ENCODE assay signal across 8 cellular contexts in genomic region chr21:45975017-45975595, GRCh38. TPM values are rescaled to one million over a fixed set of nuclear protein-coding genes. Genes with fewer than 3 reads are reported as not detected.
DNase-seq lines count a peak whose midpoint lies in the region; ATAC-seq and TF ChIP-seq lines count a peak whose summit lies in the region.

No MANE protein-coding gene starts in this region.

- ATAC-seq in heart right ventricle (peak in 7 of 8 donors; percentile 4 to 48 (median 23)), HG03108 (IDR thresholded peaks at IDR 0.05; ENCODE audit: unreplicated experiment) (no peak), HG03139 (IDR thresholded peaks at IDR 0.05; ENCODE audit: unreplicated experiment) (no peak), HG03045 (IDR thresholded peaks at IDR 0.05; ENCODE audit: unreplicated experiment) (no peak)

- H3K79me2 ChIP-seq in parathyroid adenoma: no peaks in the 10 kb centered on the region

- peak overlapping the region in 5 of 8 donors; percentile 13 to 58 (median 38) for H3K4me3 Mint-ChIP-seq in CD4-positive, alpha-beta memory T cell

- peak overlapping the region in 1 of 7 donors; percentile 29 for H3K27ac Mint-ChIP-seq in CD4-positive, alpha-beta memory T cell

- H3K4me2 ChIP-seq in parathyroid adenoma (ENCODE audit: low read length): no peak overlapping the region

- no peaks in the 10 kb centered on the region for H3K9me3 Mint-ChIP-seq in CD4-positive, alpha-beta memory T cell

- TF ChIP-seq CTCF in heart right ventricle (IDR thresholded peaks at IDR 0.05): no peak
- no peak for TF ChIP-seq CTCF in parathyroid adenoma (IDR thresholded peaks at IDR 0.05)

- no peak overlapping the region for H3K27ac ChIP-seq in CD4-positive, alpha-beta memory T cell (ENCODE audit: low read depth, low read length)
- H3K27ac ChIP-seq in heart right ventricle (peak overlapping the region; percentile 93 to 99 (median 97)), parathyroid adenoma (no peak overlapping the region)

- no peaks in the 10 kb centered on the region for H3K9me3 ChIP-seq in CD4-positive, alpha-beta memory T cell (ENCODE audit: control insufficient read depth in 1 of 2, low read length in 2 of 2)
- H3K9me3 ChIP-seq in heart right ventricle: no peaks in the 10 kb centered on the region
- H3K9me3 ChIP-seq in parathyroid adenoma (ENCODE audit: control insufficient read depth, low read length): no peaks in the 10 kb centered on the region

- peaks cover 3 to 30% (median 8%) of the 10 kb centered on the region in 4 donors for H3K4me1 Mint-ChIP-seq in CD4-positive, alpha-beta memory T cell

- POLR2A ChIA-PET in CD4-positive, alpha-beta memory T cell (lab: Charles Lee; ENCODE audit: partially characterized antibody): no interaction called here

- H3K9ac ChIP-seq in parathyroid adenoma: no peak overlapping the region

- 41 to 47% methylated on average over 30 of the region's 30 CpGs for WGBS in heart right ventricle, 2 donors

- no peak overlapping the region for H3K4me3 ChIP-seq in CD4-positive, alpha-beta memory T cell (ENCODE audit: low read length in 2 of 2)
- H3K4me3 ChIP-seq in heart right ventricle (peak overlapping the region in 9 of 10 donors; percentile 34 to 62 (median 56)), parathyroid adenoma (ENCODE audit: low read depth, low read length) (no peak overlapping the region)

- no peak for DNase-seq in CD4-positive, alpha-beta memory T cell
- DNase-seq in SW480 (ENCODE audit: low spot score) (peak; percentile 82), heart right ventricle (peak; percentile 76 to 77), SIG-M5 treated with dmso at 0.1 percent for 504 hours (lab: John Stamatoyannopoulos, UW; ENCODE audit: unreplicated experiment) (no peak)

- no peaks in the 10 kb centered on the region for H3K36me3 Mint-ChIP-seq in CD4-positive, alpha-beta memory T cell

- intact Hi-C loops in CD4-positive, alpha-beta memory T cell (cut with micrococcal nuclease): loop anchor here (10.0 kb wide), 2 partner anchors 310 to 350 kb away; partner anchors contain the start of genes C21orf58, MCM3AP, PCNT and YBEY
- intact Hi-C loops in heart right ventricle (cut with DNase I): loop anchor here in 3 of 10 donors (10.0 kb wide), 3 partner anchors 120 to 480 kb away; partner anchors contain the start of genes COL6A2 (in 1 of the 3) and DIP2A (in 1 of the 3)

- H3K27me3 Mint-ChIP-seq in CD4-positive, alpha-beta memory T cell: peaks cover 9 to 16% of the 10 kb centered on the region in 2 donors

- H3K27me3 ChIP-seq in CD4-positive, alpha-beta memory T cell (ENCODE audit: insufficient read depth, low read length): peaks cover 35% of the 10 kb centered on the region
- peaks cover 0 to 54% (median 0%) of the 10 kb centered on the region in 7 donors for H3K27me3 ChIP-seq in heart right ventricle
- H3K27me3 ChIP-seq in parathyroid adenoma (ENCODE audit: control insufficient read depth, insufficient read depth, low read length): no peaks in the 10 kb centered on the region

- H2AFZ ChIP-seq in parathyroid adenoma: peak overlapping the region; percentile 11

- H3K4me1 ChIP-seq in CD4-positive, alpha-beta memory T cell (ENCODE audit: insufficient read depth, low read length): peaks cover 40% of the 10 kb centered on the region
- H3K4me1 ChIP-seq in heart right ventricle (peaks cover 21 to 79% (median 63%) of the 10 kb centered on the region in 9 donors), parathyroid adenoma (no peaks in the 10 kb centered on the region)

- no peaks in the 10 kb centered on the region for H3K36me3 ChIP-seq in CD4-positive, alpha-beta memory T cell (ENCODE audit: insufficient read depth, low read length)
- no peaks in the 10 kb centered on the region for H3K36me3 ChIP-seq in heart right ventricle
- H3K36me3 ChIP-seq in parathyroid adenoma (ENCODE audit: control insufficient read depth, insufficient read depth, low read length): no peaks in the 10 kb centered on the region

- CTCF ChIA-PET in CD4-positive, alpha-beta memory T cell (lab: Charles Lee; ENCODE audit: partially characterized antibody): no interaction called here

RNA-seq across cellular contexts. Expression of gene COL6A1, which starts 6.5 kb away (rescaled TPM):
- total RNA-seq in CD4-positive, alpha-beta memory T cell: 1 to 10 TPM; 5.2 to 6.0 TPM
- polyA plus RNA-seq in CD4-positive, alpha-beta memory T cell: under 1 TPM in 1 of 2 donors, not detected in 1; 0.87 TPM
- total RNA-seq in heart right ventricle: 100 to 1,000 TPM in 5 of 10 donors, 10 to 100 TPM in 5; 71.9 to 260 (median 100) TPM
- 100 to 1,000 TPM; 209 to 388 TPM for polyA plus RNA-seq in heart right ventricle

Comparison
In these comparisons a context has a peak if more than half of its experiments do, and no peak if none do; other contexts are left out.
1. DNase-seq: peak in SW480 (single experiment) and heart right ventricle (2 of 2); none in CD4-positive, alpha-beta memory T cell (0 of 5) and SIG-M5 treated with dmso at 0.1 percent for 504 hours (single experiment).
2. H3K27ac ChIP-seq: peak in heart right ventricle (10 of 10); none in CD4-positive, alpha-beta memory T cell (single experiment) and parathyroid adenoma (single experiment).
3. H3K4me3 ChIP-seq: peak in heart right ventricle (9 of 10); none in CD4-positive, alpha-beta memory T cell (0 of 2) and parathyroid adenoma (single experiment).
4. ATAC-seq: peak in heart right ventricle (7 of 8); none in HG03108 (single experiment), HG03139 (single experiment) and HG03045 (single experiment).
5. RNA of gene COL6A1, which starts 6.5 kb away (total RNA-seq): 71.9 to 260 TPM in heart right ventricle; 5.2 to 6.0 TPM in CD4-positive, alpha-beta memory T cell; every median in the first group is over 10 times any median in the second.